ENCODE assay signal across 2 cellular contexts in genomic region chr3:66162766-66163165, GRCh38.
TF ChIP-seq lines count a peak whose summit lies in the region.

No MANE protein-coding gene starts in this region.

TF ChIP-seq in GM23338, 12 proteins besides CTCF, POLR2A, EP300 and RAD21:
- no peak for TF ChIP-seq ZNF462 (CRISPR knock-in tag; IDR thresholded peaks at IDR 0.05)
- no peak for TF ChIP-seq STAT1 (IDR thresholded peaks at IDR 0.05; ENCODE audit: unreplicated experiment)
- no peak for TF ChIP-seq NANOG (IDR thresholded peaks at IDR 0.05; ENCODE audit: borderline replicate concordance)
- TF ChIP-seq ZNF331 (CRISPR knock-in tag; IDR thresholded peaks at IDR 0.05; ENCODE audit: low read depth): no peak
- TF ChIP-seq ETS1 (IDR thresholded peaks at IDR 0.05): no peak
- no peak for TF ChIP-seq JUNB (IDR thresholded peaks at IDR 0.05; ENCODE audit: unreplicated experiment)
- TF ChIP-seq EZH2phosphoT487 (IDR thresholded peaks at IDR 0.05; ENCODE audit: unreplicated experiment): no peak
- TF ChIP-seq ZNF114 (CRISPR knock-in tag; IDR thresholded peaks at IDR 0.05): no peak
- TF ChIP-seq POLR2AphosphoS5 (IDR thresholded peaks at IDR 0.05; ENCODE audit: low read depth): no peak
- no peak for TF ChIP-seq CREB1 (CRISPR knock-in tag; IDR thresholded peaks at IDR 0.05; ENCODE audit: low read depth)
- TF ChIP-seq REST (IDR thresholded peaks at IDR 0.05; ENCODE audit: unreplicated experiment): no peak
- TF ChIP-seq EZH2 (IDR thresholded peaks at IDR 0.05; ENCODE audit: low read depth, unreplicated experiment): no peak

TF ChIP-seq in K562, 482 proteins besides CTCF, POLR2A, EP300 and RAD21 (continued from another document):
- TF ChIP-seq ZNF518B (CRISPR knock-in tag; IDR thresholded peaks at IDR 0.05) (no peak), NR2C1 (IDR thresholded peaks at IDR 0.05) (no peak), NR2C1 (tag; IDR thresholded peaks at IDR 0.05) (peak; percentile 74), NR2C2 (CRISPR knock-in tag; IDR thresholded peaks at IDR 0.05) (no peak), NR2C2 (tag; IDR thresholded peaks at IDR 0.05) (peak; percentile 58), GABPA (tag; conservative IDR thresholded peaks at IDR 0.05; ENCODE audit: low read depth) (no peak), HLTF (IDR thresholded peaks at IDR 0.05) (no peak), ERF (CRISPR knock-in tag; IDR thresholded peaks at IDR 0.05) (no peak), ZNF445 (CRISPR knock-in tag; IDR thresholded peaks at IDR 0.05; ENCODE audit: low read depth) (no peak), DLX4 (CRISPR knock-in tag; IDR thresholded peaks at IDR 0.05) (no peak), CBFA2T2 (conservative IDR thresholded peaks at IDR 0.05) (no peak), CCNT2 (IDR thresholded peaks at IDR 0.05; ENCODE audit: borderline replicate concordance, extremely low read depth, insufficient read length, low read depth, low read length) (no peak), TBP (optimal IDR thresholded peaks at IDR 0.05; ENCODE audit: low read depth, low read length) (no peak), MTA2 (IDR thresholded peaks at IDR 0.05; ENCODE audit: low read depth) (no peak)
